In genomic region chr9:88923653-88924284, GRCh38 we compare ENCODE assay signal across 13 cellular contexts.
DNase-seq lines count a peak whose midpoint lies in the region; ATAC-seq and TF ChIP-seq lines count a peak whose summit lies in the region.
"Had no signal": no experiment of that assay in that cellular context is flagged by ENCODE, and none has a peak within 500 bp of the region (broad histone marks: within the 10 kb centered on the region; RNA-seq: fewer than 3 reads in every experiment).

No MANE protein-coding gene starts in this region.

- intact Hi-C loops in Right ventricle myocardium inferior (cut with DNase I): no loop called here
- intact Hi-C loops in left ventricle myocardium inferior (cut with micrococcal nuclease): no loop called here
- intact Hi-C loops in heart left ventricle (cut with DNase I): no loop called here

- peak; percentile 35 for ATAC-seq in Right ventricle myocardium inferior
- ATAC-seq in heart left ventricle: peak in 3 of 4 donors; percentile 22 to 62 (median 24)

- H3K27me3 ChIP-seq in left ventricle myocardium inferior (ENCODE audit: low read depth): no peaks in the 10 kb centered on the region
- H3K27me3 ChIP-seq in heart left ventricle: no peaks in the 10 kb centered on the region
- no peaks in the 10 kb centered on the region for H3K27me3 ChIP-seq in thymus (ENCODE audit: control insufficient read depth, insufficient read depth)
- H3K27me3 ChIP-seq: BE2C, neural progenitor cell had no signal

- no peak for TF ChIP-seq CTCF in left ventricle myocardium inferior (IDR thresholded peaks at IDR 0.05; ENCODE audit: borderline replicate concordance)
- TF ChIP-seq CTCF in heart left ventricle (IDR thresholded peaks at IDR 0.05): no peak

- 73 to 84% (median 79%) methylated on average over 10 to 14 of the region's 14 CpGs for WGBS in heart left ventricle, 4 donors
- WGBS in thymus: 54% methylated on average over 14 of the region's 14 CpGs

- H3K4me3 ChIP-seq in left ventricle myocardium inferior (no peak overlapping the region), heart left ventricle (no peak overlapping the region), thymus (ENCODE audit: low read length) (no peak overlapping the region)
- H3K4me3 ChIP-seq: neural progenitor cell had no signal

- H3K4me1 ChIP-seq in left ventricle myocardium inferior: peaks cover 6% of the 10 kb centered on the region
- peaks cover 0 to 46% (median 0%) of the 10 kb centered on the region in 12 donors for H3K4me1 ChIP-seq in heart left ventricle
- H3K4me1 ChIP-seq in thymus (ENCODE audit: control insufficient read depth, insufficient read depth, low read length): peaks cover 49% of the 10 kb centered on the region
- H3K4me1 ChIP-seq: BE2C, neural progenitor cell had no signal

- H3K36me3 ChIP-seq in left ventricle myocardium inferior (no peaks in the 10 kb centered on the region), heart left ventricle (no peaks in the 10 kb centered on the region), thymus (ENCODE audit: control insufficient read depth, insufficient read depth) (no peaks in the 10 kb centered on the region)
- H3K36me3 ChIP-seq: BE2C, neural progenitor cell had no signal

- H3K9me3 ChIP-seq in left ventricle myocardium inferior (replicated peaks) (peaks cover 3% of the 10 kb centered on the region), heart left ventricle (peaks cover 0 to 2% (median 0%) of the 10 kb centered on the region in 12 donors), thymus (ENCODE audit: control insufficient read depth) (peaks cover 1% of the 10 kb centered on the region)
- H3K9me3 ChIP-seq: BE2C had no signal

- DNase-seq in Right ventricle myocardium inferior (ENCODE audit: missing footprints): peak; percentile 76
- DNase-seq in left ventricle myocardium inferior: no peak
- DNase-seq in SIG-M5 (lab: John Stamatoyannopoulos, UW): peak; percentile 72
- DNase-seq in heart left ventricle: peak in 1 of 5 donors; percentile 32
- no peak for DNase-seq in NCI-H2107 (lab: John Stamatoyannopoulos, UW)
- no peak for DNase-seq in COLO668 (lab: John Stamatoyannopoulos, UW; ENCODE audit: unreplicated experiment)
- DNase-seq in erythroblast (lab: John Stamatoyannopoulos, UW): no peak
- DNase-seq: BE2C, foreskin melanocyte, kidney, NCI-H82 had no signal

- TF ChIP-seq POLR2A in heart left ventricle (IDR thresholded peaks at IDR 0.05): no peak
- TF ChIP-seq POLR2A in erythroblast (IDR thresholded peaks at IDR 0.05; ENCODE audit: low read length): no peak

- no peak overlapping the region for H3K27ac ChIP-seq in left ventricle myocardium inferior (replicated peaks)
- H3K27ac ChIP-seq in heart left ventricle: no peak overlapping the region
- peak overlapping the region; percentile 77 for H3K27ac ChIP-seq in thymus (ENCODE audit: low read depth)
- H3K27ac ChIP-seq: neural progenitor cell had no signal

Comparison
In these comparisons a context has a peak if more than half of its experiments do, and no peak if none do; other contexts are left out.
1. DNase-seq: peak in Right ventricle myocardium inferior (single experiment) and SIG-M5 (single experiment); none in left ventricle myocardium inferior (single experiment), NCI-H2107 (single experiment), COLO668 (single experiment) and erythroblast (0 of 2).